Comparison of ENCODE assay signal across 15 cellular contexts in the genomic region with DNA sequence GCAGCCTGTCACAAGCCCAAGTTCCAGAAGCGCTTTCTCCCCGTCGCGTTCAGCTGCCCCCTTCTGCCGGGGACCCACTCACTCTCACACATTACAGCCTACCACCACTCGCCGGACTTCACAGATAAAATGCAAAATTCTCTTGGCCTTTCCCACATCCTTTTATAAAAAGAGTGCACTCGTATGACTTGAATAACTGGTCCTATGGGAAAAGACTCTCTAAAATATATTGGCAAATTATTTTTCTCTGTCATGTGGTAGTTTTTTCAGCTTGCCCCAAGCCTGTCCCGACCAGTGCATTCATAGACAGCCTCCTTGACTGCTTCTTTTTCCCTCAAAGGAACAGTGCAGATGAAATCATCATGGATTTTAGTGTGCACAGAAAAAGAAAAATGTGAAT. TPM values are rescaled to one million over a fixed set of nuclear protein-coding genes. Genes with fewer than 3 reads are reported as not detected.
DNase-seq lines count a peak whose midpoint lies in the region; ATAC-seq and TF ChIP-seq lines count a peak whose summit lies in the region.
"Had no signal": no experiment of that assay in that cellular context is flagged by ENCODE, and none has a peak within 500 bp of the region (broad histone marks: within the 10 kb centered on the region; RNA-seq: fewer than 3 reads in every experiment).

No MANE protein-coding gene starts in this region.

- no peak overlapping the region for H3K4ac ChIP-seq in mesendoderm (ENCODE audit: low read depth, low read length)

- H2BK5ac ChIP-seq in mesendoderm (ENCODE audit: low read length): no peak overlapping the region

- no peak overlapping the region for H2BK15ac ChIP-seq in mesendoderm (replicated peaks; ENCODE audit: low read depth)

- peak overlapping the region in 7 of 12 donors; percentile 15 to 75 (median 57) for H3K27ac ChIP-seq in heart left ventricle
- no peak overlapping the region for H3K27ac ChIP-seq in endodermal cell (ENCODE audit: low read depth, low read length)
- H3K27ac ChIP-seq in mesendoderm (ENCODE audit: low read depth, low read length): no peak overlapping the region
- no peak overlapping the region for H3K27ac ChIP-seq in transverse colon
- H3K27ac ChIP-seq: A549 had no signal

- H3K4me3 ChIP-seq in heart left ventricle (peak overlapping the region in 8 of 12 donors; percentile 16 to 68 (median 52)), endodermal cell (ENCODE audit: low read length) (no peak overlapping the region), mesendoderm (ENCODE audit: low read length) (no peak overlapping the region), transverse colon (no peak overlapping the region)
- H3K4me3 ChIP-seq: A549 had no signal

- no peaks in the 10 kb centered on the region for H3K79me1 ChIP-seq in mesendoderm (ENCODE audit: low read length)

- no peak for ATAC-seq in heart left ventricle
- ATAC-seq in left ventricle myocardium superior: no peak
- no peak for ATAC-seq in HG02588 (IDR thresholded peaks at IDR 0.05; ENCODE audit: unreplicated experiment)
- ATAC-seq: A549; activated CD8-positive, alpha-beta T cell treated with anti-CD3 and anti-CD28 coated beads for 36 hours; T-helper 17 cell had no signal

- H3K27me3 ChIP-seq in heart left ventricle: peaks cover 0 to 10% (median 0%) of the 10 kb centered on the region in 9 donors
- peaks cover 85% of the 10 kb centered on the region for H3K27me3 ChIP-seq in endodermal cell (ENCODE audit: control insufficient read depth, insufficient read depth, low read length, poor library complexity, severe bottlenecking)
- no peaks in the 10 kb centered on the region for H3K27me3 ChIP-seq in mesendoderm (ENCODE audit: insufficient read depth, low read length, poor library complexity)
- H3K27me3 ChIP-seq in transverse colon: peaks cover 14% of the 10 kb centered on the region

- H3K4me2 ChIP-seq in mesendoderm (ENCODE audit: low read length): peak overlapping the region; percentile 4

- H4K8ac ChIP-seq in mesendoderm (ENCODE audit: low read depth, low read length): no peak overlapping the region

- no peak for DNase-seq in heart left ventricle
- DNase-seq in left ventricle myocardium superior: no peak
- no peak for DNase-seq in endodermal cell
- no peak for DNase-seq in mesendoderm
- DNase-seq in type B pancreatic cell (ENCODE audit: extremely low spot score, unreplicated experiment): no peak
- no peak for DNase-seq in amniotic stem cell (lab: John Stamatoyannopoulos, UW)
- DNase-seq in transverse colon: no peak
- DNase-seq: activated CD8-positive, alpha-beta T cell treated with anti-CD3 and anti-CD28 coated beads for 36 hours; activated gamma-delta T cell treated with Interleukin-2 at 50 U/mL for 16 hours; MM.1S; OCI-M1; T-helper 17 cell had no signal

- H3K36me3 ChIP-seq in heart left ventricle (no peaks in the 10 kb centered on the region), endodermal cell (ENCODE audit: control insufficient read depth, insufficient read depth, low read length) (no peaks in the 10 kb centered on the region), mesendoderm (ENCODE audit: control insufficient read depth, insufficient read depth, low read length) (no peaks in the 10 kb centered on the region), transverse colon (no peaks in the 10 kb centered on the region)

- H3K4me3 Mint-ChIP-seq in endodermal cell (peak overlapping the region; percentile 11), type B pancreatic cell (peak overlapping the region; percentile 95)
- H3K4me3 Mint-ChIP-seq: activated CD8-positive, alpha-beta T cell treated with anti-CD3 and anti-CD28 coated beads for 36 hours; dendritic cell treated with granulocyte-macrophage colony-stimulating factor and Interleukin-4, amounts not matched to agents 40 ng/mL and 50 ng/mL, for 4 days; T-helper 17 cell had no signal

- H2BK120ac ChIP-seq in mesendoderm (ENCODE audit: low read depth, low read length): no peak overlapping the region

- H3K9me3 Mint-ChIP-seq in endodermal cell (no peaks in the 10 kb centered on the region), type B pancreatic cell (no peaks in the 10 kb centered on the region)
- H3K9me3 Mint-ChIP-seq: activated CD8-positive, alpha-beta T cell treated with anti-CD3 and anti-CD28 coated beads for 36 hours; dendritic cell treated with granulocyte-macrophage colony-stimulating factor and Interleukin-4, amounts not matched to agents 40 ng/mL and 50 ng/mL, for 4 days had no signal

- no peak overlapping the region for H3K23ac ChIP-seq in mesendoderm (ENCODE audit: low read length)

- TF ChIP-seq POLR2A in heart left ventricle (IDR thresholded peaks at IDR 0.05) (no peak), transverse colon (IDR thresholded peaks at IDR 0.05) (no peak)

- H3K9me3 ChIP-seq in heart left ventricle (no peaks in the 10 kb centered on the region), endodermal cell (ENCODE audit: control insufficient read depth, low read length) (no peaks in the 10 kb centered on the region), transverse colon (no peaks in the 10 kb centered on the region)
- H3K9me3 ChIP-seq: A549 had no signal

- H3K9ac ChIP-seq in endodermal cell (ENCODE audit: extremely low read depth, low read length, poor library complexity, severe bottlenecking): no peak overlapping the region
- H3K9ac ChIP-seq in mesendoderm (ENCODE audit: low read length): no peak overlapping the region

- peak overlapping the region; percentile 5 for H3K56ac ChIP-seq in mesendoderm (ENCODE audit: low read length)

- H3K4me1 Mint-ChIP-seq in endodermal cell: peaks cover 22% of the 10 kb centered on the region
- peaks cover 42% of the 10 kb centered on the region for H3K4me1 Mint-ChIP-seq in type B pancreatic cell (ENCODE audit: unreplicated experiment)

- no peak overlapping the region for H4K5ac ChIP-seq in mesendoderm (ENCODE audit: low read length)

- peaks cover 76% of the 10 kb centered on the region for H3K27me3 Mint-ChIP-seq in endodermal cell (ENCODE audit: insufficient read depth)
- peaks cover 22% of the 10 kb centered on the region for H3K27me3 Mint-ChIP-seq in type B pancreatic cell

- WGBS in heart left ventricle, 4 donors: 50 to 65% (median 53%) methylated on average over 9 of the region's 9 CpGs
- WGBS in endodermal cell (ENCODE audit: insufficient coverage in 1 of 2, insufficient read length in 1 of 2), 2 experiments: 0 to 27% methylated on average over 1 to 9 of the region's 9 CpGs
- WGBS in mesendoderm (ENCODE audit: extremely low coverage, insufficient coverage, low lambda C conversion rate): no CpG with 5 or more reads among the region's 9 CpGs
- 77 to 84% methylated on average over 1 to 9 of the region's 9 CpGs for WGBS in transverse colon (ENCODE audit: low coverage in 1 of 2), 2 donors

- no peak for TF ChIP-seq EP300 in transverse colon (IDR thresholded peaks at IDR 0.05; ENCODE audit: low read depth)

- intact Hi-C loops in heart left ventricle (cut with DNase I): loop anchor here in 8 of 10 donors (5.0 to 10.0 kb wide), 5 partner anchors 687 to 1467 kb away; no protein-coding TSS in a partner anchor
- intact Hi-C loops in left ventricle myocardium superior (cut with micrococcal nuclease): no loop called here
- intact Hi-C loops in transverse colon (cut with DNase I; ENCODE audit: low total_unique reads): no loop called here

- H3K36me3 Mint-ChIP-seq in endodermal cell (ENCODE audit: low read depth): no peaks in the 10 kb centered on the region
- H3K36me3 Mint-ChIP-seq in type B pancreatic cell: peaks cover 3% of the 10 kb centered on the region

- no peak overlapping the region for H2AK5ac ChIP-seq in mesendoderm (ENCODE audit: low read length)

- in situ Hi-C loops in transverse colon (cut with MboI; ENCODE audit: low pct_ligation_motif_present in 1 of 4, low pct_unique_long_range_greater_than_20kb in 1 of 4, low sequenced_read_pairs in 3 of 4): loop anchor here in 3 of 4 donors (25.0 kb wide), 2 partner anchors 1364 to 1464 kb away; no protein-coding TSS in a partner anchor

- H3K4me1 ChIP-seq in heart left ventricle (peaks cover 0 to 29% (median 14%) of the 10 kb centered on the region in 12 donors), endodermal cell (ENCODE audit: control insufficient read depth, insufficient read depth, low read length) (no peaks in the 10 kb centered on the region), mesendoderm (ENCODE audit: control insufficient read depth, low read depth, low read length) (peaks cover 3% of the 10 kb centered on the region), transverse colon (peaks cover 0 to 15% (median 9%) of the 10 kb centered on the region in 4 donors)
- H3K4me1 ChIP-seq: A549 had no signal

- no peak overlapping the region for H3K18ac ChIP-seq in mesendoderm (ENCODE audit: low read length)

- H3K79me2 ChIP-seq in mesendoderm (ENCODE audit: control insufficient read depth, insufficient read depth, low read length): no peaks in the 10 kb centered on the region

- no peak for TF ChIP-seq CTCF in heart left ventricle (IDR thresholded peaks at IDR 0.05)
- no peak for TF ChIP-seq CTCF in endodermal cell (conservative IDR thresholded peaks at IDR 0.05)
- no peak for TF ChIP-seq CTCF in type B pancreatic cell (conservative IDR thresholded peaks at IDR 0.05)
- no peak for TF ChIP-seq CTCF in transverse colon (IDR thresholded peaks at IDR 0.05)

- H3K27ac Mint-ChIP-seq in endodermal cell: no peak overlapping the region
- peak overlapping the region; percentile 83 for H3K27ac Mint-ChIP-seq in type B pancreatic cell
- H3K27ac Mint-ChIP-seq: activated CD8-positive, alpha-beta T cell treated with anti-CD3 and anti-CD28 coated beads for 36 hours; T-helper 17 cell had no signal

RNA-seq across cellular contexts. Expression of gene INHBA, which starts 1.3 kb away (rescaled TPM):
- total RNA-seq in heart left ventricle (1 to 10 TPM in 5 of 9 donors, under 1 TPM in 4; 0.19 to 7.5 (median 1.6) TPM), left ventricle myocardium superior (1.5 TPM), endodermal cell (not detected), type B pancreatic cell (ENCODE audit: low replicate concordance) (19.9 and 29.3 TPM in 2 replicates), transverse colon (1 to 10 TPM in 1 of 4 donors, under 1 TPM in 2, not detected in 1; 0.14 to 1.1 (median 1.00) TPM)
- polyA plus RNA-seq in heart left ventricle: 1 to 10 TPM in 1 of 2 donors, under 1 TPM in 1; 0.39 to 2.8 TPM
- polyA plus RNA-seq in endodermal cell (2013, experiment 1 of 2): 0.61 TPM
- polyA plus RNA-seq in endodermal cell (2013, experiment 2 of 2): 0.70 TPM
- 0.21 TPM for polyA plus RNA-seq in mesendoderm (2013, experiment 1 of 2)
- polyA plus RNA-seq in mesendoderm (2013, experiment 2 of 2): 0.17 TPM
- total RNA-seq: activated CD8-positive, alpha-beta T cell treated with anti-CD3 and anti-CD28 coated beads for 36 hours had no signal

Comparison
In these comparisons a context has a peak if more than half of its experiments do, and no peak if none do; other contexts are left out.
1. intact Hi-C loops: an anchor here in heart left ventricle (5.0 to 10.0 kb wide); none called in left ventricle myocardium superior and transverse colon.
2. H3K27ac ChIP-seq: peak in heart left ventricle (7 of 12); none in endodermal cell (single experiment), mesendoderm (single experiment) and transverse colon (0 of 4).
3. H3K4me3 ChIP-seq: peak in heart left ventricle (8 of 12); none in endodermal cell (single experiment), mesendoderm (single experiment) and transverse colon (0 of 4).